Comparison of ENCODE assay signal across 1 cellular context in the genomic region with DNA sequence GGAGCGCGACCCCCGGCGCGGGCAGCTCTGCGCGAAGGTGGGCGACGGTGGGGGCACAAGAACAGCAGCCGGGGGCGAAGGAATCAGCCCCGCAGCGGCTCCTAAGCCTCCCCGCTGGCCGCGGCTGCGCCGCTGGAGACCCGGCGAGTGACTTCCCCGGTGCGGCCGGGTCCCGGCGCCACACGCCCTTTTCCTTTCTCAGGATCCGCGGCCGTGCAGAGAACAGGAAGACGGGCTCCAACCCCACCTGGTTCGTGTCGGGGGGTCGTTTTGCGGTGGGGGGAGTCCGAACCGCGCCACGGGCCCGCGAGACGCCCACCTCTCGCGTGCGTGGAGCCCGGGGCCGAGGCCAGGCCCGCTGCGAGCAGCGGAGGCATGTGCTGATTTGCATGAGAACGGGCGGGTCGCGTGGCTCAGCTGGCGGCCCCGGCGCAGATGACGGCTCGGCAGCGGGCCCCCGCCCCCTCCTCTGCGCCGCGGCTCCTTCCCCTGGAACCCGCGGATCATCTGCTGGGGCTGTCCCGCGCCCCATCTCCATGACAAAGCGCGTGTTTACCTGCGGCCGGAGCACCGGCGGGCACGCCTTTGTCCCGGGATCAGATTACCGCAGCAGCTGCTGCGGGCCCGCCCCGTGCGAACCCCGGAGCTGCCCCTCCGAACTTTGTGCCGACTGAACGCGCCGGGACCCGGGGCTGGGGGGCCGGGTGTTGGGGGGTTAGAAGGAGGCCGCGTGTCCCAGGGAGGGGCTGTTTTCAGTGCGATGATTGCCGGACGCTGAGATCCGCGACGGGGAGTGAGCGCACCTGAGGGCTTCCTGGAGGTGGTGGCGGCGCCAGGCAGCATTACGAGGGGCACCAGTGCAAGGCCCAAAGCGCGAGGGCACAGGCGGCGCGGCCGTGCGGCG.
A peak's percentile ranks its signal among the peaks of the same experiment; 100 is the strongest.
TF ChIP-seq lines count a peak whose summit lies in the region.

No MANE protein-coding gene starts in this region.

TF ChIP-seq in WTC11, 78 proteins besides CTCF, POLR2A, EP300 and RAD21 (continued from another document):
- TF ChIP-seq RELA (CRISPR knock-in tag; IDR thresholded peaks at IDR 0.05; ENCODE audit: borderline replicate concordance) = no peak; the same call in 1 of the 2 replicates
- 0 out of 2 replicates have a peak, but pooled peaks have one; percentile 38 for TF ChIP-seq CREM (CRISPR knock-in tag; IDR thresholded peaks at IDR 0.05)
- peak; percentile 16 for TF ChIP-seq TEAD1 (CRISPR knock-in tag; IDR thresholded peaks at IDR 0.05)
- TF ChIP-seq, protein P1, sequence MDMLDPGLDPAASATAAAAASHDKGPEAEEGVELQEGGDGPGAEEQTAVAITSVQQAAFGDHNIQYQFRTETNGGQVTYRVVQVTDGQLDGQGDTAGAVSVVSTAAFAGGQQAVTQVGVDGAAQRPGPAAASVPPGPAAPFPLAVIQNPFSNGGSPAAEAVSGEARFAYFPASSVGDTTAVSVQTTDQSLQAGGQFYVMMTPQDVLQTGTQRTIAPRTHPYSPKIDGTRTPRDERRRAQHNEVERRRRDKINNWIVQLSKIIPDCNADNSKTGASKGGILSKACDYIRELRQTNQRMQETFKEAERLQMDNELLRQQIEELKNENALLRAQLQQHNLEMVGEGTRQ (CRISPR knock-in tag; IDR thresholded peaks at IDR 0.05) = peak; percentile 51; the same call in 1 of the 2 replicates
- TF ChIP-seq TP53 (CRISPR knock-in tag; IDR thresholded peaks at IDR 0.05) = peak; percentile 53; the same call in 1 of the 2 replicates
- TF ChIP-seq EMX1 (CRISPR knock-in tag; IDR thresholded peaks at IDR 0.05) = no peak
- no peak for TF ChIP-seq NFATC4 (CRISPR knock-in tag; IDR thresholded peaks at IDR 0.05)
- TF ChIP-seq, protein P2, sequence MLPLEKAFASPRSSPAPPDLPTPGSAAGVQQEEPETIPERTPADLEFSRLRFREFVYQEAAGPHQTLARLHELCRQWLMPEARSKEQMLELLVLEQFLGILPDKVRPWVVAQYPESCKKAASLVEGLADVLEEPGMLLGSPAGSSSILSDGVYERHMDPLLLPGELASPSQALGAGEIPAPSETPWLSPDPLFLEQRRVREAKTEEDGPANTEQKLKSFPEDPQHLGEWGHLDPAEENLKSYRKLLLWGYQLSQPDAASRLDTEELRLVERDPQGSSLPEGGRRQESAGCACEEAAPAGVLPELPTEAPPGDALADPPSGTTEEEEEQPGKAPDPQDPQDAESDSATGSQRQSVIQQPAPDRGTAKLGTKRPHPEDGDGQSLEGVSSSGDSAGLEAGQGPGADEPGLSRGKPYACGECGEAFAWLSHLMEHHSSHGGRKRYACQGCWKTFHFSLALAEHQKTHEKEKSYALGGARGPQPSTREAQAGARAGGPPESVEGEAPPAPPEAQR (CRISPR knock-in tag; IDR thresholded peaks at IDR 0.05) = no peak
- TF ChIP-seq, protein P3, sequence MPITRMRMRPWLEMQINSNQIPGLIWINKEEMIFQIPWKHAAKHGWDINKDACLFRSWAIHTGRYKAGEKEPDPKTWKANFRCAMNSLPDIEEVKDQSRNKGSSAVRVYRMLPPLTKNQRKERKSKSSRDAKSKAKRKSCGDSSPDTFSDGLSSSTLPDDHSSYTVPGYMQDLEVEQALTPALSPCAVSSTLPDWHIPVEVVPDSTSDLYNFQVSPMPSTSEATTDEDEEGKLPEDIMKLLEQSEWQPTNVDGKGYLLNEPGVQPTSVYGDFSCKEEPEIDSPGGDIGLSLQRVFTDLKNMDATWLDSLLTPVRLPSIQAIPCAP (CRISPR knock-in tag; IDR thresholded peaks at IDR 0.05) = no peak; the same call in 1 of the 2 replicates
- TF ChIP-seq, protein P4, sequence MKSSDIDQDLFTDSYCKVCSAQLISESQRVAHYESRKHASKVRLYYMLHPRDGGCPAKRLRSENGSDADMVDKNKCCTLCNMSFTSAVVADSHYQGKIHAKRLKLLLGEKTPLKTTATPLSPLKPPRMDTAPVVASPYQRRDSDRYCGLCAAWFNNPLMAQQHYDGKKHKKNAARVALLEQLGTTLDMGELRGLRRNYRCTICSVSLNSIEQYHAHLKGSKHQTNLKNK (CRISPR knock-in tag; IDR thresholded peaks at IDR 0.05) = no peak
- TF ChIP-seq FOXJ3 (CRISPR knock-in tag; IDR thresholded peaks at IDR 0.05; ENCODE audit: borderline replicate concordance) = 0 out of 2 replicates have a peak, but pooled peaks have one; percentile 54
TF ChIP-seq in WTC11: peak in this region for 33.
